8 cellular contexts compared by ENCODE assay signal in the genomic region with DNA sequence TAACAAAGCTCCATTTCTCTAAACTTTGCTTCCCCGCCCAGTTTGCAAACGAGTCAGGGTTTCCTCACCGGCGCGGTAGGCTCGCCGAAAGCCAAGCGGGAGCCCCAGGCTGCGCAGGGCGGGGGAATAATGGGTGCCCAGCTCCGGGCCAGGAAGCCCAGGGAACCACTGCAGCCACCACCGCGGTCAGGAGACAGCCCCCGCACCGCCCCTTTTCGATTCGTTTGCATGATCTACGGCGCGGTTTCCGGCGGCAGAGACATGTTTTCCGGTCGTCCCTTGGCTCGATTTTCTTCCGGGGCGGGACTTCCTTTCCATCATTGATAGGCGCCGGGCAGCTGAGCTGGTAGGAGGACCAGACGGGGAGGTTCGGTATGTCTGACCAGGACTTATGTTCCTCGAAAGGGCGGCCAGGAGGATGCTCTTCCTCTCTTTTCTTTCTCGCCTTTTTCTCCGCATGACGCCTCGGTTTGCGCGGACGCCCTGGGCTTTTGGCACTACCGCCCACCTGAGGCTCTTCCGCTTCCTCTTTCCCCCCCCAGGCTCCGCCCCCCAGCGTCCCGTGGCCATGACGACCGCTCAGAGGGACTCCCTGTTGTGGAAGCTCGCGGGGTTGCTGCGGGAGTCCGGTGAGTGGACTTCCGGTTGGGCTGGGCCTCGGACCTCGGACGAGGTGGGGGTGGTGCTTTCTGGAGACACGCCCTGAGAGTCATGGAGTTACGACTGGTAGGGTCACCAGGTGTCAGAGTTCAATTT. TPM values are rescaled to one million over a fixed set of nuclear protein-coding genes. Genes with fewer than 3 reads are reported as not detected.
DNase-seq lines count a peak whose midpoint lies in the region; ATAC-seq and TF ChIP-seq lines count a peak whose summit lies in the region.

A gene with protein sequence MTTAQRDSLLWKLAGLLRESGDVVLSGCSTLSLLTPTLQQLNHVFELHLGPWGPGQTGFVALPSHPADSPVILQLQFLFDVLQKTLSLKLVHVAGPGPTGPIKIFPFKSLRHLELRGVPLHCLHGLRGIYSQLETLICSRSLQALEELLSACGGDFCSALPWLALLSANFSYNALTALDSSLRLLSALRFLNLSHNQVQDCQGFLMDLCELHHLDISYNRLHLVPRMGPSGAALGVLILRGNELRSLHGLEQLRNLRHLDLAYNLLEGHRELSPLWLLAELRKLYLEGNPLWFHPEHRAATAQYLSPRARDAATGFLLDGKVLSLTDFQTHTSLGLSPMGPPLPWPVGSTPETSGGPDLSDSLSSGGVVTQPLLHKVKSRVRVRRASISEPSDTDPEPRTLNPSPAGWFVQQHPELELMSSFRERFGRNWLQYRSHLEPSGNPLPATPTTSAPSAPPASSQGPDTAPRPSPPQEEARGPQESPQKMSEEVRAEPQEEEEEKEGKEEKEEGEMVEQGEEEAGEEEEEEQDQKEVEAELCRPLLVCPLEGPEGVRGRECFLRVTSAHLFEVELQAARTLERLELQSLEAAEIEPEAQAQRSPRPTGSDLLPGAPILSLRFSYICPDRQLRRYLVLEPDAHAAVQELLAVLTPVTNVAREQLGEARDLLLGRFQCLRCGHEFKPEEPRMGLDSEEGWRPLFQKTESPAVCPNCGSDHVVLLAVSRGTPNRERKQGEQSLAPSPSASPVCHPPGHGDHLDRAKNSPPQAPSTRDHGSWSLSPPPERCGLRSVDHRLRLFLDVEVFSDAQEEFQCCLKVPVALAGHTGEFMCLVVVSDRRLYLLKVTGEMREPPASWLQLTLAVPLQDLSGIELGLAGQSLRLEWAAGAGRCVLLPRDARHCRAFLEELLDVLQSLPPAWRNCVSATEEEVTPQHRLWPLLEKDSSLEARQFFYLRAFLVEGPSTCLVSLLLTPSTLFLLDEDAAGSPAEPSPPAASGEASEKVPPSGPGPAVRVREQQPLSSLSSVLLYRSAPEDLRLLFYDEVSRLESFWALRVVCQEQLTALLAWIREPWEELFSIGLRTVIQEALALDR (plus strand): TSS at position 306 of the 756 bp plus-strand sequence. CDS start 263 bp downstream, at position 569.

- H3K36me3 Mint-ChIP-seq in GM23338 (ENCODE audit: low read depth) (peaks cover 2% of the 10 kb centered on the region; the same call in 2 of the 3 replicates), naive B cell (peaks cover 5 to 22% of the 10 kb centered on the region in 2 donors)
- peaks cover 28% of the 10 kb centered on the region for H3K36me3 Mint-ChIP-seq in stimulated activated memory B cell treated with anti-CD40 and anti-IgM and Interleukin-4, amounts not matched to agents 10 μg/mL and 1 μg/mL and 100 μg/mL, for 72 hours

- H3K27me3 Mint-ChIP-seq in GM23338 (ENCODE audit: insufficient read depth, low read depth, poor library complexity) (peaks cover 2% of the 10 kb centered on the region), naive B cell (peaks cover 6 to 29% (median 15%) of the 10 kb centered on the region in 3 donors)
- H3K27me3 Mint-ChIP-seq in stimulated activated memory B cell treated with anti-CD40 and anti-IgM and Interleukin-4, amounts not matched to agents 10 μg/mL and 1 μg/mL and 100 μg/mL, for 72 hours: peaks cover 7% of the 10 kb centered on the region

- H4K20me1 ChIP-seq in DOHH2 (ENCODE audit: control insufficient read depth, insufficient read depth, low read depth, low read length) (no peaks in the 10 kb centered on the region), GM23338 (replicated peaks; ENCODE audit: insufficient read depth) (no peaks in the 10 kb centered on the region)

- H3K9me2 ChIP-seq in DOHH2 (replicated peaks; ENCODE audit: control insufficient read depth, low read length) (no peaks in the 10 kb centered on the region), GM23338 (ENCODE audit: insufficient read depth) (no peaks in the 10 kb centered on the region)

- H3K4me3 Mint-ChIP-seq in GM23338: peak within 1 kb of the TSS; percentile 96
- peak within 1 kb of the TSS; percentile 93 to 99 (median 98) for H3K4me3 Mint-ChIP-seq in naive B cell
- peak within 1 kb of the TSS; percentile 86 for H3K4me3 Mint-ChIP-seq in stimulated activated memory B cell treated with anti-CD40 and anti-IgM and Interleukin-4, amounts not matched to agents 10 μg/mL and 1 μg/mL and 100 μg/mL, for 72 hours

- no peaks in the 10 kb centered on the region for H3K27me3 ChIP-seq in DOHH2 (ENCODE audit: control insufficient read depth, low read length)
- H3K27me3 ChIP-seq in GM23338 (ENCODE audit: insufficient read depth): no peaks in the 10 kb centered on the region

- H2AFZ ChIP-seq in GM23338: no peak within 1 kb of the TSS

- no peak for TF ChIP-seq CTCF in DOHH2 (IDR thresholded peaks at IDR 0.05; ENCODE audit: low read depth, low read length, poor library complexity, severe bottlenecking)
- no peak for TF ChIP-seq CTCF in GM23338 (conservative IDR thresholded peaks at IDR 0.05; ENCODE audit: low read depth in 2 of 2)

- H3K4me1 Mint-ChIP-seq in GM23338 (peaks cover 27% of the 10 kb centered on the region), naive B cell (peaks cover 9 to 24% (median 23%) of the 10 kb centered on the region in 3 donors)
- peaks cover 15% of the 10 kb centered on the region for H3K4me1 Mint-ChIP-seq in stimulated activated memory B cell treated with anti-CD40 and anti-IgM and Interleukin-4, amounts not matched to agents 10 μg/mL and 1 μg/mL and 100 μg/mL, for 72 hours

- H3K4me2 ChIP-seq in DOHH2 (ENCODE audit: low read length): peak within 1 kb of the TSS; percentile 95
- peak within 1 kb of the TSS; percentile 81 for H3K4me2 ChIP-seq in GM23338

- peaks cover 15% of the 10 kb centered on the region for H3K4me1 ChIP-seq in DOHH2 (ENCODE audit: control insufficient read depth, low read length)
- peaks cover 26% of the 10 kb centered on the region for H3K4me1 ChIP-seq in GM23338 (ENCODE audit: insufficient read depth)

- H3K9me3 Mint-ChIP-seq in GM23338: no peaks in the 10 kb centered on the region; the same call in 2 of the 3 replicates
- H3K9me3 Mint-ChIP-seq in naive B cell: peaks cover 0 to 5% (median 0%) of the 10 kb centered on the region in 7 donors
- no peaks in the 10 kb centered on the region for H3K9me3 Mint-ChIP-seq in stimulated activated memory B cell treated with anti-CD40 and anti-IgM and Interleukin-4, amounts not matched to agents 10 μg/mL and 1 μg/mL and 100 μg/mL, for 72 hours

- peaks cover 3% of the 10 kb centered on the region; the same call in 1 of the 2 replicates for H3K36me3 ChIP-seq in DOHH2 (ENCODE audit: control insufficient read depth, low read length)
- H3K36me3 ChIP-seq in GM23338 (ENCODE audit: insufficient read depth): no peaks in the 10 kb centered on the region

- H3K27ac ChIP-seq in DOHH2 (ENCODE audit: low read depth, low read length): peak within 1 kb of the TSS; percentile 60
- H3K27ac ChIP-seq in GM23338 (ENCODE audit: low read depth): peak within 1 kb of the TSS; percentile 97

- H3F3A ChIP-seq in DOHH2 (ENCODE audit: control insufficient read depth, insufficient read depth): no peaks in the 10 kb centered on the region
- H3F3A ChIP-seq in GM23338 (replicated peaks; ENCODE audit: low read depth): peaks cover 4% of the 10 kb centered on the region

- H3K79me2 ChIP-seq in DOHH2 (ENCODE audit: control insufficient read depth, low read length) (peaks cover 3% of the 10 kb centered on the region), GM23338 (replicated peaks; ENCODE audit: insufficient read depth) (peaks cover 9% of the 10 kb centered on the region; the same call in 1 of the 2 replicates)

- no peaks in the 10 kb centered on the region for H3K9me3 ChIP-seq in DOHH2 (ENCODE audit: control insufficient read depth, insufficient read depth, low read length)

- H3K27ac Mint-ChIP-seq in GM23338 (peak within 1 kb of the TSS; percentile 99), naive B cell (peak within 1 kb of the TSS; percentile 95 to 99 (median 98))
- peak within 1 kb of the TSS; percentile 82 for H3K27ac Mint-ChIP-seq in stimulated activated memory B cell treated with anti-CD40 and anti-IgM and Interleukin-4, amounts not matched to agents 10 μg/mL and 1 μg/mL and 100 μg/mL, for 72 hours

- ATAC-seq in GM23338 (peak; percentile 92), naive B cell (ENCODE audit: low read depth in 2 of 2) (peak; percentile 92 to 93)
- peak; percentile 95 for ATAC-seq in stimulated activated memory B cell treated with anti-CD40 and anti-IgM and Interleukin-4, amounts not matched to agents 10 μg/mL and 1 μg/mL and 100 μg/mL, for 72 hours

- peak; percentile 99 for DNase-seq in GM23338 (ENCODE audit: low spot score)
- DNase-seq in LHCN-M2 (ENCODE audit: low read depth): peak; percentile 97
- DNase-seq in RPMI8226: peak; percentile 93
- DNase-seq in activated T-helper 1 cell treated with anti-CD3 and anti-CD28 coated beads, Interleukin-2, amount 50 U/mL, for 16 hours (ENCODE audit: low read depth in 1 of 2, low spot score in 1 of 2): peak; percentile 80 to 83
- peak; percentile 97 for DNase-seq in fibroblast of gingiva (ENCODE audit: low read depth)
- DNase-seq in naive B cell: peak; percentile 91

- peak within 1 kb of the TSS; percentile 92 for H3K4me3 ChIP-seq in DOHH2 (ENCODE audit: low read length)
- peak within 1 kb of the TSS; percentile 57 for H3K4me3 ChIP-seq in GM23338

TF ChIP-seq in GM23338, 12 proteins besides CTCF, POLR2A, EP300 and RAD21 (continues in another document):
- TF ChIP-seq STAT1 (IDR thresholded peaks at IDR 0.05; ENCODE audit: unreplicated experiment) (no peak), JUNB (IDR thresholded peaks at IDR 0.05; ENCODE audit: unreplicated experiment) (no peak), ZNF114 (CRISPR knock-in tag; IDR thresholded peaks at IDR 0.05) (no peak)

RNA-seq across cellular contexts. Expression of the gene that starts here (rescaled TPM):
- 28.1 and 29.3 TPM in 2 replicates for total RNA-seq in GM23338 (2014; rRNA removed; shearing (Covaris generic))
- polyA plus RNA-seq in GM23338 (2016; fragmentation: Nextera tagmentation; extraction: Ambion mirVana) (14.2 and 16.6 TPM in 2 replicates), naive B cell (ENCODE audit: low read depth in 6 of 6) (10 to 100 TPM; 11.5 to 16.0 (median 13.5) TPM)
- total RNA-seq in LHCN-M2 (2014; rRNA removed): 11.6 and 13.2 TPM in 2 replicates
- 12.3 TPM for polyA plus RNA-seq in LHCN-M2 (2012)

Comparison
In these comparisons a context has a peak if more than half of its experiments do, and no peak if none do; other contexts are left out.
1. Peak in every context shown above with its lines: DNase-seq, ATAC-seq, H3K4me3 ChIP-seq and H3K27ac ChIP-seq.